In the genomic region with DNA sequence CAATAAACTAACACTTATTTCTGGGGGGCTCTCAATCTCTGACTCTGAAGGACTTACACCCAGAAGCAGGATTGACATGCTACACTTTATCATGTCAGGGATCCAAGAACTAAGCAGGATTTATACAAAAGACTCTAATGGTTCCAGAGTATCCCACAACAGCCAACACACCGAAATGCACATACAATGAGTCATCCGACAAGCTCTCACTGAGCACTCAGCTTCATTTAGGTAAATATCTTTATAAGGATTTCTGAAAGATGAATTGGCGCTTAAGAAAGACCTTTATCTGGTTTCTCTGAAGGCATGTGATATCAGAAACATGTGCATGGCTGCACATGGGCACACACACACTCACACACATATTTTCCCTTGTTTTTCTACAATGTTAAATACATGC, we compare ENCODE assay signal across 14 cellular contexts.
DNase-seq lines count a peak whose midpoint lies in the region; ATAC-seq, FAIRE-seq and TF ChIP-seq lines count a peak whose summit lies in the region.
"Had no signal": no experiment of that assay in that cellular context is flagged by ENCODE, and none has a peak within 500 bp of the region (broad histone marks: within the 10 kb centered on the region; RNA-seq: fewer than 3 reads in every experiment).

No MANE protein-coding gene starts in this region.

- FAIRE-seq in pancreas (lab: Jason Lieb, UNC), result no peak

- DNase-seq in DMS153 (lab: John Stamatoyannopoulos, UW) (peak; percentile 37), DMS153 treated with DMSO at 0.1 percent for 48 hours (lab: John Stamatoyannopoulos, UW; ENCODE audit: unreplicated experiment) (no peak), NCI-H446 treated with DMSO at 0.1 percent for 48 hours (lab: John Stamatoyannopoulos, UW) (peak; percentile 17), choroid plexus epithelial cell (ENCODE audit: low read depth) (peak; percentile 0), pancreas (no peak), vagina (ENCODE audit: extremely low spot score in 2 of 2) (no peak), spleen (no peak)
- DNase-seq: 8988T; activated CD4-positive, alpha-beta memory T cell treated with anti-CD3 and anti-CD28 coated beads, Interleukin-2, amount 10 ng/mL, durations not matched to agents 7 days and 5 days; aorta; CD8-positive, alpha-beta T cell; dorsolateral prefrontal cortex; SHP77 treated with DMSO at 0.1 percent for 48 hours had no signal

- H3K9me3 ChIP-seq in pancreas, result no peaks in the 10 kb centered on the region
- H3K9me3 ChIP-seq in vagina, result no peaks in the 10 kb centered on the region
- H3K9me3 ChIP-seq in spleen, result peaks cover 0 to 7% (median 0%) of the 10 kb centered on the region in 8 donors

- WGBS in pancreas, 2 donors, result 84 to 85% methylated on average over 3 of the region's 3 CpGs
- WGBS in spleen, 5 donors, result 73 to 86% (median 78%) methylated on average over 3 of the region's 3 CpGs

- H3K36me3 ChIP-seq in pancreas (no peaks in the 10 kb centered on the region), vagina (no peaks in the 10 kb centered on the region), spleen (no peaks in the 10 kb centered on the region)

- peak in 3 of 4 donors; percentile 22 to 35 (median 28) for ATAC-seq in pancreas
- no peak for ATAC-seq in GM21423 (IDR thresholded peaks at IDR 0.05; ENCODE audit: unreplicated experiment)
- ATAC-seq: CD8-positive, alpha-beta T cell had no signal

- H3K4me3 ChIP-seq in choroid plexus epithelial cell (ENCODE audit: low read depth, low read length) (no peak overlapping the region), pancreas (no peak overlapping the region), vagina (no peak overlapping the region), spleen (no peak overlapping the region)

- no peak overlapping the region for H3K27ac ChIP-seq in pancreas
- no peak overlapping the region for H3K27ac ChIP-seq in vagina
- no peak overlapping the region for H3K27ac ChIP-seq in spleen

- no peak for TF ChIP-seq POLR2A in vagina (IDR thresholded peaks at IDR 0.05)
- TF ChIP-seq POLR2A in spleen (IDR thresholded peaks at IDR 0.05), result no peak

- no peaks in the 10 kb centered on the region for H3K27me3 ChIP-seq in pancreas
- no peaks in the 10 kb centered on the region for H3K27me3 ChIP-seq in vagina
- no peaks in the 10 kb centered on the region for H3K27me3 ChIP-seq in spleen (replicated peaks in 1 of 7)
- H3K27me3 ChIP-seq: dorsolateral prefrontal cortex had no signal

- intact Hi-C loops in pancreas (cut with DNase I), result no loop called here
- intact Hi-C loops in vagina (cut with DNase I), result no loop called here
- intact Hi-C loops in spleen (cut with DNase I; ENCODE audit: low total_unique reads), result no loop called here

- peaks cover 0 to 19% (median 5%) of the 10 kb centered on the region in 3 donors for H3K4me1 ChIP-seq in pancreas
- H3K4me1 ChIP-seq in vagina, result no peaks in the 10 kb centered on the region
- no peaks in the 10 kb centered on the region for H3K4me1 ChIP-seq in spleen

- no peak for TF ChIP-seq CTCF in choroid plexus epithelial cell (conservative IDR thresholded peaks at IDR 0.05; ENCODE audit: low read depth, low read length)
- TF ChIP-seq CTCF in pancreas (IDR thresholded peaks at IDR 0.05), result no peak
- TF ChIP-seq CTCF in vagina (IDR thresholded peaks at IDR 0.05), result no peak
- no peak for TF ChIP-seq CTCF in spleen (IDR thresholded peaks at IDR 0.05 in 8 of 11, conservative IDR thresholded peaks at IDR 0.05 in 3 of 11)

Comparison
In these comparisons a context has a peak if more than half of its experiments do, and no peak if none do; other contexts are left out.
1. DNase-seq: peak in DMS153 (single experiment), NCI-H446 treated with DMSO at 0.1 percent for 48 hours (single experiment) and choroid plexus epithelial cell (single experiment); none in DMS153 treated with DMSO at 0.1 percent for 48 hours (single experiment), pancreas (0 of 6), vagina (0 of 2) and spleen (single experiment).